In the genomic region with DNA sequence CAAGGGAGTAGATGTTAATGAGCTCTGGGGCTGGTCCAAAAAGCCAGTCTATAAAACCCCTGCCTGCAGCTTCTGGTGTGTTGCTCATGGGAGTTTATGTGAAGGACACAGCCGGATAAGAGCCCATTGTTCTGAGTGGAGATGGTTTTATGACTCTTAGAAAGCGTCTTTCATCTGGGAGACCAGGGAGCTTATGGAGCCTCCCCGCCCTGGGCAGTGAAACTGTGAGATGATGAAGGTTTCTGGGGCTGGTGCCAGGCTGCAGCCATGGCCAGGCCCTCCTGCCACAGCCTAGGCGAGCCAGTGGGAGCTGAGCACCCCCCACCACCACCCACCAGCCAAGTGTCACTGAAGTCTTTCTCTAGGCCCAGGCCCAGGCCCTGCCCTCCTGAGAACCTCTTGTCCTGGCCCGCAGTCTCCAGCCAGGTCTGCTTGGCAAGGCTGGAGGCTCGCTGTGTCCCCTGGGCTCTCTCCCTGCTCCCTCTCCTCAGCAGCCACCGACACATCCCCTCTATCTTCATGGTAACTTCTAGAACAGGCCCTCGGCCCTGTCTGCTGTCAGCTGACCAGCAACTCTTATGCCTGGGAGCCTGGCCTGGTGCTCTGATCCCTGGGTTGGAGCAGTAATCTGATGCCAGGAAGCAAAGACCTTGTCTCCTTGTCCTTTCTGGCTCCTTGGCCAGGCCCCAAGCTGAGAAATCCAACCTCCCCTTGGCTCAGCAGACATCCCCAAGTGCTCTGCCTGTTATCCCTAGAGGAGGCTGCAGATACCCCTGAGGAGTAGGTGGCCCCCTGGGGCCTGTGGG, we compare ENCODE assay signal across 9 cellular contexts. TPM values are rescaled to one million over a fixed set of nuclear protein-coding genes. Genes with fewer than 3 reads are reported as not detected.
DNase-seq lines count a peak whose midpoint lies in the region; TF ChIP-seq lines count a peak whose summit lies in the region.
"Had no signal": no experiment of that assay in that cellular context is flagged by ENCODE, and none has a peak within 500 bp of the region (broad histone marks: within the 10 kb centered on the region; RNA-seq: fewer than 3 reads in every experiment).

No MANE protein-coding gene starts in this region.

- H3K4me1 Mint-ChIP-seq in nephron = peaks cover 45% of the 10 kb centered on the region
- no peaks in the 10 kb centered on the region for H3K4me1 Mint-ChIP-seq in activated T-cell treated with anti-CD3 and anti-CD28 coated beads, Interleukin-2, amount 50 U/mL, for 24 hours (ENCODE audit: low read depth)

- H3K4me3 ChIP-seq in fibroblast of mammary gland (ENCODE audit: control insufficient read depth, low read depth, low read length) = no peak overlapping the region
- no peak overlapping the region for H3K4me3 ChIP-seq in vagina

- TF ChIP-seq POLR2A in vagina (IDR thresholded peaks at IDR 0.05) = no peak

- H3K27ac Mint-ChIP-seq in nephron = peak overlapping the region; percentile 81 to 89 (median 85)
- no peak overlapping the region for H3K27ac Mint-ChIP-seq in activated T-cell treated with anti-CD3 and anti-CD28 coated beads, Interleukin-2, amount 50 U/mL, for 24 hours

- H3K27me3 Mint-ChIP-seq in nephron (ENCODE audit: low read depth) = peaks cover 3% of the 10 kb centered on the region
- peaks cover 38% of the 10 kb centered on the region for H3K27me3 Mint-ChIP-seq in activated T-cell treated with anti-CD3 and anti-CD28 coated beads, Interleukin-2, amount 50 U/mL, for 24 hours

- peak overlapping the region; percentile 89 for H3K27ac ChIP-seq in vagina
- H3K27ac ChIP-seq: neutrophil had no signal

- no peaks in the 10 kb centered on the region for H3K27me3 ChIP-seq in vagina

- H3K36me3 ChIP-seq in vagina = no peaks in the 10 kb centered on the region
- H3K36me3 ChIP-seq: neutrophil had no signal

- peaks cover 45% of the 10 kb centered on the region for H3K4me1 ChIP-seq in vagina

- no peaks in the 10 kb centered on the region for H3K9me3 ChIP-seq in vagina
- H3K9me3 ChIP-seq: neutrophil had no signal

- TF ChIP-seq CTCF in fibroblast of mammary gland (conservative IDR thresholded peaks at IDR 0.05; ENCODE audit: control insufficient read depth, insufficient read depth, low read depth, low read length) (no peak), nephron (IDR thresholded peaks at IDR 0.05; ENCODE audit: unreplicated experiment in 3 of 3) (no peak), vagina (IDR thresholded peaks at IDR 0.05) (no peak)

- no peaks in the 10 kb centered on the region for H3K9me3 Mint-ChIP-seq in nephron
- no peaks in the 10 kb centered on the region for H3K9me3 Mint-ChIP-seq in activated T-cell treated with anti-CD3 and anti-CD28 coated beads, Interleukin-2, amount 50 U/mL, for 24 hours

- no peak overlapping the region for H3K4me3 Mint-ChIP-seq in nephron
- no peak overlapping the region for H3K4me3 Mint-ChIP-seq in activated T-cell treated with anti-CD3 and anti-CD28 coated beads, Interleukin-2, amount 50 U/mL, for 24 hours

- intact Hi-C loops in vagina (cut with DNase I) = no loop called here

- no peaks in the 10 kb centered on the region for H3K36me3 Mint-ChIP-seq in nephron (ENCODE audit: low read depth)
- H3K36me3 Mint-ChIP-seq in activated T-cell treated with anti-CD3 and anti-CD28 coated beads, Interleukin-2, amount 50 U/mL, for 24 hours (ENCODE audit: low read depth) = no peaks in the 10 kb centered on the region

- DNase-seq in DMS53 (lab: John Stamatoyannopoulos, UW) = peak; percentile 21
- no peak for DNase-seq in DMS53 treated with DMSO at 0.1 percent for 48 hours (lab: John Stamatoyannopoulos, UW; ENCODE audit: unreplicated experiment)
- peak; percentile 44 for DNase-seq in fibroblast of mammary gland (ENCODE audit: low read depth)
- DNase-seq in vagina (ENCODE audit: extremely low spot score in 2 of 2) = no peak
- DNase-seq in activated T-cell treated with anti-CD3 and anti-CD28 coated beads, Interleukin-2, amount 50 U/mL, for 1 hour = no peak
- no peak for DNase-seq in kidney glomerular epithelial cell (lab: John Stamatoyannopoulos, UW)
- no peak for DNase-seq in activated T-cell treated with anti-CD3 and anti-CD28 coated beads, Interleukin-2, amount 50 U/mL, for 24 hours

RNA-seq across cellular contexts. Expression of a gene that starts 7.6 kb away (rescaled TPM):
- total RNA-seq in vagina = 75.6 TPM

Comparison
In these comparisons a context has a peak if more than half of its experiments do, and no peak if none do; other contexts are left out.
1. DNase-seq: peak in DMS53 (single experiment) and fibroblast of mammary gland (single experiment); none in DMS53 treated with DMSO at 0.1 percent for 48 hours (single experiment), vagina (0 of 2), activated T-cell treated with anti-CD3 and anti-CD28 coated beads, Interleukin-2, amount 50 U/mL, for 1 hour (single experiment), kidney glomerular epithelial cell (single experiment) and activated T-cell treated with anti-CD3 and anti-CD28 coated beads, Interleukin-2, amount 50 U/mL, for 24 hours (single experiment).